ENCODE assay signal across 1 cellular context in genomic region chr17:28812136-28812979, GRCh38.
A peak's percentile ranks its signal among the peaks of the same experiment; 100 is the strongest.
TF ChIP-seq lines count a peak whose summit lies in the region.

No MANE protein-coding gene starts in this region.

TF ChIP-seq in GM12878, 131 proteins besides CTCF, POLR2A, EP300 and RAD21 (continued from another document):
- TF ChIP-seq YY1 (IDR thresholded peaks at IDR 0.05; ENCODE audit: low read depth, low read length) (peak; percentile 25; the same call in 1 of the 2 replicates), NKRF (conservative IDR thresholded peaks at IDR 0.05) (peak; percentile 53; the same call in 1 of the 2 replicates), IRF3 (IDR thresholded peaks at IDR 0.05) (peak; percentile 83), TBL1XR1 (IDR thresholded peaks at IDR 0.05; ENCODE audit: low read depth, low read length) (0 out of 2 replicates have a peak, but pooled peaks have one; percentile 27), CHD2 (IDR thresholded peaks at IDR 0.05; ENCODE audit: borderline replicate concordance, low read depth, low read length) (peak; percentile 94), NFYA (IDR thresholded peaks at IDR 0.05; ENCODE audit: borderline replicate concordance, low read depth, low read length) (peak; percentile 25; the same call in 1 of the 2 replicates), GATAD2B (conservative IDR thresholded peaks at IDR 0.05; ENCODE audit: low read depth) (peak; percentile 53; the same call in 1 of the 2 replicates), BHLHE40 (IDR thresholded peaks at IDR 0.05; ENCODE audit: borderline replicate concordance in 1 of 2, low read depth in 2 of 2, low read length in 1 of 2) (peak; percentile 4 to 34; a peak in 1 of 4 replicates), FOS (IDR thresholded peaks at IDR 0.05; ENCODE audit: borderline replicate concordance, extremely low read depth, insufficient read length) (peak; percentile 75), RB1 (IDR thresholded peaks at IDR 0.05; ENCODE audit: borderline replicate concordance) (peak; percentile 22; the same call in 1 of the 2 replicates), EGR1 (IDR thresholded peaks at IDR 0.05; ENCODE audit: borderline replicate concordance in 1 of 2, low read depth in 2 of 2, low read length in 2 of 2) (peak in 1 of 2 experiments; percentile 89; a peak in 2 of 3 replicates), NR2C1 (IDR thresholded peaks at IDR 0.05) (peak; percentile 59), NBN (IDR thresholded peaks at IDR 0.05) (peak; percentile 47; the same call in 1 of the 2 replicates), HDGF (IDR thresholded peaks at IDR 0.05) (peak; percentile 32; the same call in 1 of the 2 replicates), MEF2B (IDR thresholded peaks at IDR 0.05; ENCODE audit: partially characterized antibody, poor library complexity, severe bottlenecking) (peak; percentile 43), ZNF217 (IDR thresholded peaks at IDR 0.05) (no peak), POLR2AphosphoS2 (IDR thresholded peaks at IDR 0.05; ENCODE audit: low read depth, low read length) (peak; percentile 70; the same call in 1 of the 2 replicates), CREB1 (IDR thresholded peaks at IDR 0.05; ENCODE audit: low read depth) (peak; percentile 10; the same call in 1 of the 2 replicates), RELA (IDR thresholded peaks at IDR 0.05; ENCODE audit: borderline replicate concordance, partially characterized antibody) (no peak), PBX3 (IDR thresholded peaks at IDR 0.05; ENCODE audit: insufficient replicate concordance, low read depth, low read length) (peak; percentile 99), NR2C2 (IDR thresholded peaks at IDR 0.05; ENCODE audit: borderline replicate concordance, control insufficient read depth, insufficient read length, low read depth) (no peak), TCF3 (IDR thresholded peaks at IDR 0.05; ENCODE audit: borderline replicate concordance, insufficient read depth, low read depth, low read length) (0 out of 2 replicates have a peak, but pooled peaks have one; percentile 19), IKZF1 (conservative IDR thresholded peaks at IDR 0.05) (peak; percentile 32), BACH1 (IDR thresholded peaks at IDR 0.05; ENCODE audit: borderline replicate concordance) (peak; percentile 34), POU2F2 (IDR thresholded peaks at IDR 0.05; ENCODE audit: borderline replicate concordance, low read depth, low read length) (no peak), BMI1 (IDR thresholded peaks at IDR 0.05; ENCODE audit: borderline replicate concordance) (no peak), GABPA (IDR thresholded peaks at IDR 0.05; ENCODE audit: low read depth) (peak; percentile 76), RAD51 (IDR thresholded peaks at IDR 0.05) (no peak), SP1 (IDR thresholded peaks at IDR 0.05; ENCODE audit: low read depth, low read length) (peak; percentile 98), WRNIP1 (IDR thresholded peaks at IDR 0.05; ENCODE audit: borderline replicate concordance, low read depth, low read length) (no peak)
- TF ChIP-seq, protein P1, sequence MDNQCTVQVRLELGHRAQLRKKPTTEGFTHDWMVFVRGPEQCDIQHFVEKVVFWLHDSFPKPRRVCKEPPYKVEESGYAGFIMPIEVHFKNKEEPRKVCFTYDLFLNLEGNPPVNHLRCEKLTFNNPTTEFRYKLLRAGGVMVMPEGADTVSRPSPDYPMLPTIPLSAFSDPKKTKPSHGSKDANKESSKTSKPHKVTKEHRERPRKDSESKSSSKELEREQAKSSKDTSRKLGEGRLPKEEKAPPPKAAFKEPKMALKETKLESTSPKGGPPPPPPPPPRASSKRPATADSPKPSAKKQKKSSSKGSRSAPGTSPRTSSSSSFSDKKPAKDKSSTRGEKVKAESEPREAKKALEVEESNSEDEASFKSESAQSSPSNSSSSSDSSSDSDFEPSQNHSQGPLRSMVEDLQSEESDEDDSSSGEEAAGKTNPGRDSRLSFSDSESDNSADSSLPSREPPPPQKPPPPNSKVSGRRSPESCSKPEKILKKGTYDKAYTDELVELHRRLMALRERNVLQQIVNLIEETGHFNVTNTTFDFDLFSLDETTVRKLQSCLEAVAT (IDR thresholded peaks at IDR 0.05) = 0 out of 2 replicates have a peak, but pooled peaks have one; percentile 7
- TF ChIP-seq, protein P2, sequence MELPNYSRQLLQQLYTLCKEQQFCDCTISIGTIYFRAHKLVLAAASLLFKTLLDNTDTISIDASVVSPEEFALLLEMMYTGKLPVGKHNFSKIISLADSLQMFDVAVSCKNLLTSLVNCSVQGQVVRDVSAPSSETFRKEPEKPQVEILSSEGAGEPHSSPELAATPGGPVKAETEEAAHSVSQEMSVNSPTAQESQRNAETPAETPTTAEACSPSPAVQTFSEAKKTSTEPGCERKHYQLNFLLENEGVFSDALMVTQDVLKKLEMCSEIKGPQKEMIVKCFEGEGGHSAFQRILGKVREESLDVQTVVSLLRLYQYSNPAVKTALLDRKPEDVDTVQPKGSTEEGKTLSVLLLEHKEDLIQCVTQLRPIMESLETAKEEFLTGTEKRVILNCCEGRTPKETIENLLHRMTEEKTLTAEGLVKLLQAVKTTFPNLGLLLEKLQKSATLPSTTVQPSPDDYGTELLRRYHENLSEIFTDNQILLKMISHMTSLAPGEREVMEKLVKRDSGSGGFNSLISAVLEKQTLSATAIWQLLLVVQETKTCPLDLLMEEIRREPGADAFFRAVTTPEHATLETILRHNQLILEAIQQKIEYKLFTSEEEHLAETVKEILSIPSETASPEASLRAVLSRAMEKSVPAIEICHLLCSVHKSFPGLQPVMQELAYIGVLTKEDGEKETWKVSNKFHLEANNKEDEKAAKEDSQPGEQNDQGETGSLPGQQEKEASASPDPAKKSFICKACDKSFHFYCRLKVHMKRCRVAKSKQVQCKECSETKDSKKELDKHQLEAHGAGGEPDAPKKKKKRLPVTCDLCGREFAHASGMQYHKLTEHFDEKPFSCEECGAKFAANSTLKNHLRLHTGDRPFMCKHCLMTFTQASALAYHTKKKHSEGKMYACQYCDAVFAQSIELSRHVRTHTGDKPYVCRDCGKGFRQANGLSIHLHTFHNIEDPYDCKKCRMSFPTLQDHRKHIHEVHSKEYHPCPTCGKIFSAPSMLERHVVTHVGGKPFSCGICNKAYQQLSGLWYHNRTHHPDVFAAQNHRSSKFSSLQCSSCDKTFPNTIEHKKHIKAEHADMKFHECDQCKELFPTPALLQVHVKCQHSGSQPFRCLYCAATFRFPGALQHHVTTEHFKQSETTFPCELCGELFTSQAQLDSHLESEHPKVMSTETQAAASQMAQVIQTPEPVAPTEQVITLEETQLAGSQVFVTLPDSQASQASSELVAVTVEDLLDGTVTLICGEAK (IDR thresholded peaks at IDR 0.05; ENCODE audit: borderline replicate concordance) = peak; percentile 70; the same call in 1 of the 2 replicates
- TF ChIP-seq, protein P3, sequence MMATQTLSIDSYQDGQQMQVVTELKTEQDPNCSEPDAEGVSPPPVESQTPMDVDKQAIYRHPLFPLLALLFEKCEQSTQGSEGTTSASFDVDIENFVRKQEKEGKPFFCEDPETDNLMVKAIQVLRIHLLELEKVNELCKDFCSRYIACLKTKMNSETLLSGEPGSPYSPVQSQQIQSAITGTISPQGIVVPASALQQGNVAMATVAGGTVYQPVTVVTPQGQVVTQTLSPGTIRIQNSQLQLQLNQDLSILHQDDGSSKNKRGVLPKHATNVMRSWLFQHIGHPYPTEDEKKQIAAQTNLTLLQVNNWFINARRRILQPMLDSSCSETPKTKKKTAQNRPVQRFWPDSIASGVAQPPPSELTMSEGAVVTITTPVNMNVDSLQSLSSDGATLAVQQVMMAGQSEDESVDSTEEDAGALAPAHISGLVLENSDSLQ (IDR thresholded peaks at IDR 0.05) = peak; percentile 99
- TF ChIP-seq, protein P4, sequence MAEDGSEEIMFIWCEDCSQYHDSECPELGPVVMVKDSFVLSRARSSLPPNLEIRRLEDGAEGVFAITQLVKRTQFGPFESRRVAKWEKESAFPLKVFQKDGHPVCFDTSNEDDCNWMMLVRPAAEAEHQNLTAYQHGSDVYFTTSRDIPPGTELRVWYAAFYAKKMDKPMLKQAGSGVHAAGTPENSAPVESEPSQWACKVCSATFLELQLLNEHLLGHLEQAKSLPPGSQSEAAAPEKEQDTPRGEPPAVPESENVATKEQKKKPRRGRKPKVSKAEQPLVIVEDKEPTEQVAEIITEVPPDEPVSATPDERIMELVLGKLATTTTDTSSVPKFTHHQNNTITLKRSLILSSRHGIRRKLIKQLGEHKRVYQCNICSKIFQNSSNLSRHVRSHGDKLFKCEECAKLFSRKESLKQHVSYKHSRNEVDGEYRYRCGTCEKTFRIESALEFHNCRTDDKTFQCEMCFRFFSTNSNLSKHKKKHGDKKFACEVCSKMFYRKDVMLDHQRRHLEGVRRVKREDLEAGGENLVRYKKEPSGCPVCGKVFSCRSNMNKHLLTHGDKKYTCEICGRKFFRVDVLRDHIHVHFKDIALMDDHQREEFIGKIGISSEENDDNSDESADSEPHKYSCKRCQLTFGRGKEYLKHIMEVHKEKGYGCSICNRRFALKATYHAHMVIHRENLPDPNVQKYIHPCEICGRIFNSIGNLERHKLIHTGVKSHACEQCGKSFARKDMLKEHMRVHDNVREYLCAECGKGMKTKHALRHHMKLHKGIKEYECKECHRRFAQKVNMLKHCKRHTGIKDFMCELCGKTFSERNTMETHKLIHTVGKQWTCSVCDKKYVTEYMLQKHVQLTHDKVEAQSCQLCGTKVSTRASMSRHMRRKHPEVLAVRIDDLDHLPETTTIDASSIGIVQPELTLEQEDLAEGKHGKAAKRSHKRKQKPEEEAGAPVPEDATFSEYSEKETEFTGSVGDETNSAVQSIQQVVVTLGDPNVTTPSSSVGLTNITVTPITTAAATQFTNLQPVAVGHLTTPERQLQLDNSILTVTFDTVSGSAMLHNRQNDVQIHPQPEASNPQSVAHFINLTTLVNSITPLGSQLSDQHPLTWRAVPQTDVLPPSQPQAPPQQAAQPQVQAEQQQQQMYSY (CRISPR knock-in tag; IDR thresholded peaks at IDR 0.05) = no peak
